10 cellular contexts compared by ENCODE assay signal in genomic region chr17:65799454-65799853, GRCh38.
"Had no signal": no experiment of that assay in that cellular context is flagged by ENCODE, and none has a peak within 500 bp of the region (broad histone marks: within the 10 kb centered on the region; RNA-seq: fewer than 3 reads in every experiment).

No MANE protein-coding gene starts in this region.

- H3K27ac ChIP-seq: adrenal gland, esophagus squamous epithelium, lower lobe of right lung, neural progenitor cell, ovary, vagina had no signal

- H3K4me1 ChIP-seq: esophagus squamous epithelium, lower lobe of right lung, neural progenitor cell, vagina had no signal

- DNase-seq: activated effector memory CD4-positive, alpha-beta T cell treated with anti-CD3 and anti-CD28 coated beads, Interleukin-2, amount 50 U/mL, for 16 hours; adrenal gland; esophagus squamous epithelium; foreskin fibroblast; immature natural killer cell; lower lobe of right lung; midbrain; ovary had no signal

- H3K4me1 Mint-ChIP-seq: immature natural killer cell had no signal

- H3K4me3 Mint-ChIP-seq: immature natural killer cell, neural progenitor cell had no signal

- H3K27me3 ChIP-seq: adrenal gland, esophagus squamous epithelium, neural progenitor cell, ovary, vagina had no signal

- ATAC-seq: lower lobe of right lung had no signal

- H3K4me2 ChIP-seq: neural progenitor cell had no signal

- H2AFZ ChIP-seq: neural progenitor cell had no signal

- H3K27ac Mint-ChIP-seq: immature natural killer cell, neural progenitor cell had no signal

- H3K9ac ChIP-seq: neural progenitor cell had no signal

- H3K36me3 Mint-ChIP-seq: immature natural killer cell had no signal

- H3K36me3 ChIP-seq: adrenal gland, esophagus squamous epithelium, lower lobe of right lung, neural progenitor cell, ovary, vagina had no signal

- H3K4me3 ChIP-seq: adrenal gland, esophagus squamous epithelium, lower lobe of right lung, neural progenitor cell, ovary, vagina had no signal
